8 cellular contexts compared by ENCODE assay signal in genomic region chr9:99720455-99721050, GRCh38.
DNase-seq lines count a peak whose midpoint lies in the region; ATAC-seq and TF ChIP-seq lines count a peak whose summit lies in the region.

No MANE protein-coding gene starts in this region.

- DNase-seq in GM12864 (ENCODE audit: low read depth) (peak; percentile 45), cardiac fibroblast (ENCODE audit: low read depth in 2 of 2) (peak; percentile 5 to 19), NCI-H748 (lab: John Stamatoyannopoulos, UW; ENCODE audit: unreplicated experiment) (no peak), activated gamma-delta T cell treated with Interleukin-2 at 50 U/mL for 16 hours (no peak), NCI-H82 treated with DMSO at 0.1 percent for 48 hours (lab: John Stamatoyannopoulos, UW; ENCODE audit: unreplicated experiment) (no peak), NCI-H510A (lab: John Stamatoyannopoulos, UW) (no peak)
- peak; percentile 84 for DNase-seq in Jurkat, Clone E6-1 (ENCODE audit: low read depth, low spot score)

- ATAC-seq in GM21515 (IDR thresholded peaks at IDR 0.05; ENCODE audit: unreplicated experiment) = peak; percentile 93

- TF ChIP-seq CTCF in GM12864 (IDR thresholded peaks at IDR 0.05; ENCODE audit: low read depth, low read length, missing control alignments) = no peak
- TF ChIP-seq CTCF in cardiac fibroblast (IDR thresholded peaks at IDR 0.05; ENCODE audit: low read depth, low read length) = no peak

- H3K4me3 ChIP-seq in GM12864 (ENCODE audit: low read depth, low read length) (peak overlapping the region; percentile 53), cardiac fibroblast (replicated peaks in 1 of 2; ENCODE audit: low read depth in 2 of 2, low read length in 2 of 2) (no peak overlapping the region)
- H3K4me3 ChIP-seq in Jurkat, Clone E6-1 (ENCODE audit: low read length) = peak overlapping the region; percentile 47

Comparison
In these comparisons a context has a peak if more than half of its experiments do, and no peak if none do; other contexts are left out.
1. DNase-seq: peak in GM12864 (single experiment), Jurkat, Clone E6-1 (single experiment) and cardiac fibroblast (2 of 2); none in NCI-H748 (single experiment), activated gamma-delta T cell treated with Interleukin-2 at 50 U/mL for 16 hours (single experiment), NCI-H82 treated with DMSO at 0.1 percent for 48 hours (single experiment) and NCI-H510A (single experiment).
2. H3K4me3 ChIP-seq: peak in GM12864 (single experiment) and Jurkat, Clone E6-1 (single experiment); none in cardiac fibroblast (0 of 2).